8 cellular contexts compared by ENCODE assay signal in genomic region chr14:67241416-67242362, GRCh38. TPM values are rescaled to one million over a fixed set of nuclear protein-coding genes. Genes with fewer than 3 reads are reported as not detected.
DNase-seq lines count a peak whose midpoint lies in the region; ATAC-seq, FAIRE-seq and TF ChIP-seq lines count a peak whose summit lies in the region.

Gene PALS1 (plus strand): TSS chr14:67241435. CDS start chr14:67279171, 37,736 bp downstream.

- H4K20me1 ChIP-seq in DND-41 (ENCODE audit: insufficient read depth, low read length): 0 out of 2 replicates have a peak, but pooled peaks cover 2% of the 10 kb centered on the region

- H3K79me2 ChIP-seq in DND-41 (ENCODE audit: insufficient read depth, low read length): peaks cover 50% of the 10 kb centered on the region

- peak within 1 kb of the TSS; percentile 74 to 88 for H3K4me3 ChIP-seq in DND-41 (ENCODE audit: low read depth in 1 of 2, low read length in 2 of 2)
- H3K4me3 ChIP-seq in small intestine (ENCODE audit: low read depth in 1 of 2, low read length in 2 of 2): peak within 1 kb of the TSS; percentile 56 to 64

- peak within 1 kb of the TSS; percentile 92 for H3K9ac ChIP-seq in DND-41 (ENCODE audit: low read depth, low read length)

- H3K4me2 ChIP-seq in DND-41 (ENCODE audit: insufficient read depth, low read length): peak within 1 kb of the TSS; percentile 97

- WGBS in small intestine, 3 donors: 0 to 1% (median 0%) methylated on average over 51 to 67 of the region's 67 CpGs

- ATAC-seq in DND-41 (ENCODE audit: insufficient read depth, low read depth) (peak; percentile 58), GM19438 (IDR thresholded peaks at IDR 0.05; ENCODE audit: low read depth, unreplicated experiment) (peak; percentile 40), HG03460 (IDR thresholded peaks at IDR 0.05; ENCODE audit: unreplicated experiment) (peak; percentile 38)

- peak; percentile 6 for TF ChIP-seq CTCF in DND-41 (IDR thresholded peaks at IDR 0.05; ENCODE audit: borderline replicate concordance, extremely low read depth, low read length, poor library complexity, severe bottlenecking)

- peak within 1 kb of the TSS; percentile 99 for H2AFZ ChIP-seq in DND-41 (ENCODE audit: low read depth, low read length)

- no peak for FAIRE-seq in small intestine (lab: Jason Lieb, UNC)

- H3K4me1 ChIP-seq in DND-41 (ENCODE audit: insufficient read depth, low read length) (peaks cover 27% of the 10 kb centered on the region), small intestine (ENCODE audit: control insufficient read depth in 2 of 2, insufficient read depth in 1 of 2, low read depth in 1 of 2, low read length in 1 of 2) (no peaks in the 10 kb centered on the region)

- TF ChIP-seq POLR2A in Raji (IDR thresholded peaks at IDR 0.05; ENCODE audit: insufficient read depth, low read depth, low read length): peak; percentile 52

- H3K9me3 ChIP-seq in DND-41 (ENCODE audit: insufficient read depth, low read length, severe bottlenecking) (no peaks in the 10 kb centered on the region), small intestine (ENCODE audit: control insufficient read depth, low read depth) (no peaks in the 10 kb centered on the region)

- DNase-seq in DND-41 (no peak), cerebellar cortex (ENCODE audit: low spot score) (peak; percentile 66), islet precursor cell (peak; percentile 86), small intestine (peak; percentile 76), NCI-H69 (lab: John Stamatoyannopoulos, UW) (no peak)

- peaks cover 3% of the 10 kb centered on the region for H3K27me3 ChIP-seq in DND-41 (ENCODE audit: insufficient read depth, low read length, poor library complexity)
- no peaks in the 10 kb centered on the region for H3K27me3 ChIP-seq in small intestine (ENCODE audit: control insufficient read depth in 2 of 2, insufficient read depth in 2 of 2, low read length in 2 of 2)

- H3K27ac ChIP-seq in DND-41 (ENCODE audit: low read length) (peak within 1 kb of the TSS; percentile 81), small intestine (ENCODE audit: low read depth in 1 of 2, low read length in 1 of 2) (peak within 1 kb of the TSS; percentile 91 to 94)

- H3K36me3 ChIP-seq in DND-41 (ENCODE audit: insufficient read depth, low read length): no peaks in the 10 kb centered on the region; the same call in 1 of the 2 replicates
- no peaks in the 10 kb centered on the region for H3K36me3 ChIP-seq in small intestine (ENCODE audit: control insufficient read depth in 2 of 2, insufficient read depth in 2 of 2, low read length in 2 of 2)

RNA-seq across cellular contexts. Expression of gene PALS1, which starts in this region (rescaled TPM):
- 10 to 100 TPM; 11.1 to 35.9 (median 34.0) TPM for polyA plus RNA-seq in small intestine

Comparison
In these comparisons a context has a peak if more than half of its experiments do, and no peak if none do; other contexts are left out.
1. DNase-seq: peak in cerebellar cortex (single experiment), islet precursor cell (single experiment) and small intestine (single experiment); none in DND-41 (single experiment) and NCI-H69 (single experiment).
2. Peak in every context shown above with its lines, with median percentiles within 50 percentile points of each other: ATAC-seq.